9 cellular contexts compared by ENCODE assay signal in the genomic region with DNA sequence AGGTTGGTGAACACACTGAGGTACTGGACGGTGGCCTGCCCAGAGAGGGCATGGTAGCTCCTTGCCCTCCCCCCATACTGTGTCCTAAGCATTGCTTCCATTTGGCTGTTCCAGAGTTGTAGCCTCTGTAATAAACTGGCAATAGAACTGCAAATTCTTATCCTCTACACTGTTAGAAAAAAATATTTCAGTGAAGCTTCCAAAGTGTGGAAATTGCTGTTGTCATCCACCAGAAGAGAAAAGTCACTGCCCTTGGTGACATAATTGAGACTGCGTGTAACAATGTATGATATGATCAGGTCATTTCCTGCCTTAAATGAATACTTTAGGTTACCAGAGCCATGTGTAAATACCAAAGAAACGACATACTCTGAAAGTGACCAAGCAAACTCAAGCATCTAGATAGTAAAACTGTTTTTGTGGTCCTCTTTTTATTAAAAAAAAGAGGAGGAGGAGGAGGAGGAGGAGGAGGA.
DNase-seq lines count a peak whose midpoint lies in the region; ATAC-seq and TF ChIP-seq lines count a peak whose summit lies in the region.
"Had no signal": no experiment of that assay in that cellular context is flagged by ENCODE, and none has a peak within 500 bp of the region (broad histone marks: within the 10 kb centered on the region; RNA-seq: fewer than 3 reads in every experiment).

No MANE protein-coding gene starts in this region.

- ATAC-seq in GM21528 (IDR thresholded peaks at IDR 0.05; ENCODE audit: low FRiP score, unreplicated experiment) (no peak), HG02763 (IDR thresholded peaks at IDR 0.05; ENCODE audit: unreplicated experiment) (no peak)

- TF ChIP-seq CTCF in NB4 (IDR thresholded peaks at IDR 0.05; ENCODE audit: low read depth, low read length): no peak
- TF ChIP-seq CTCF in cardiac fibroblast (IDR thresholded peaks at IDR 0.05; ENCODE audit: low read depth, low read length): no peak
- TF ChIP-seq CTCF in mesothelial cell of epicardium (IDR thresholded peaks at IDR 0.05; ENCODE audit: unreplicated experiment): no peak

- H3K4me3 ChIP-seq in NB4 (ENCODE audit: low read depth, low read length) (no peak overlapping the region), cardiac fibroblast (replicated peaks in 1 of 2; ENCODE audit: low read depth in 2 of 2, low read length in 2 of 2) (no peak overlapping the region)

- TF ChIP-seq POLR2A in NB4 (IDR thresholded peaks at IDR 0.05; ENCODE audit: extremely low read depth, insufficient read length): no peak

- no peaks in the 10 kb centered on the region for H3K27me3 Mint-ChIP-seq in mesothelial cell of epicardium (ENCODE audit: low read depth)

- H3K4me3 Mint-ChIP-seq in mesothelial cell of epicardium: no peak overlapping the region

- H3K9me3 Mint-ChIP-seq in mesothelial cell of epicardium: no peaks in the 10 kb centered on the region

- peak overlapping the region; percentile 43 for H3K27ac Mint-ChIP-seq in mesothelial cell of epicardium

- H3K36me3 Mint-ChIP-seq in mesothelial cell of epicardium: peaks cover 15% of the 10 kb centered on the region

- H3K4me1 Mint-ChIP-seq in mesothelial cell of epicardium: no peaks in the 10 kb centered on the region

- DNase-seq in EH (ENCODE audit: low read depth) (peak; percentile 93), NB4 (ENCODE audit: low read depth) (peak; percentile 33), cardiac fibroblast (ENCODE audit: low read depth in 2 of 2) (peak; percentile 58 to 81), mesothelial cell of epicardium (ENCODE audit: low spot score in 2 of 2, unreplicated experiment in 2 of 2) (no peak), foreskin melanocyte (no peak), retina (no peak)
- DNase-seq: SHP77 had no signal

Comparison
In these comparisons a context has a peak if more than half of its experiments do, and no peak if none do; other contexts are left out.
1. DNase-seq: peak in EH (single experiment), NB4 (single experiment) and cardiac fibroblast (2 of 2); none in mesothelial cell of epicardium (0 of 2), foreskin melanocyte (single experiment) and retina (single experiment).